8 cellular contexts compared by ENCODE assay signal in the genomic region with DNA sequence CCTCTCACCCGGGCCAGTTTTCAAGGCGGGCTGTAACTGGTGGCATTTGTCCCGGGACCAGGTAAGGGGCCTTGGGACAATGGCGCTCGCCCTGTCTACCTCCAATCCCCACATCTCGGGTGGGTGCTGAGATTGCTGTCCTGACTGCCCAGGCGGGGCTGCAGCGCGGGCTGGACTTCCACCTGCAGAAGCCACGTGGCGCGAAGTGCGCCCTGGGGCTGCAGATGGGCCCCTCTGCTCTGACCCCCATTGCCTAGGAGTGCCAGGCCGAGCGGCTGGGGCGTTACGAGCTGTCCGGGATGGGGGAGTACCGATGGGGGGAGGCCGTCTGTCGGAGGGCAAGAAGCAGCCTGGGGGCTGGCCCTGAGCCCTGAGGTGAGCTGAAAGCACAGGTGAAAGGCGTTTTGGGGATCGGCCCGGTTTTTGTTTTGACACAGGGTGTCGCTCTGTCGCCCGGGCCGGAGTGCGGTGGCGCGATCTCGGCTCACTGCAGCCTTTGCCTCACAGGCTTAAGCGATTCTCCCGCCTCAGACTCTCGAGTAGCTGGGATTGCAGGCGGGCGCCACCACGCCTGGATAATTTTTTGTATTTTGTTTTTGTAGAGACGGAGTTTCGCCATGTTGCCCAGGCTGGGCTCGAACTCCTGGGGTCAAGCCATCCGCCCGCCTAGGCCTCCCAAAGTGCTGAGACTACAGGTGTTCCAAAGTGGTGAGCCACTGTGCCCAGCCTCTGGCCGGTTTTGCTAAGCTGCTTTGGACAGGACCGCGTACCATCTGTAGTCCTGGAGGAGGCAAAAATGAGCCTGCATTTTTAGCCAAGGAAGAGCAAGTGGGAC. TPM values are rescaled to one million over a fixed set of nuclear protein-coding genes. Genes with fewer than 3 reads are reported as not detected.
DNase-seq lines count a peak whose midpoint lies in the region; ATAC-seq, FAIRE-seq and TF ChIP-seq lines count a peak whose summit lies in the region.

A gene with protein sequence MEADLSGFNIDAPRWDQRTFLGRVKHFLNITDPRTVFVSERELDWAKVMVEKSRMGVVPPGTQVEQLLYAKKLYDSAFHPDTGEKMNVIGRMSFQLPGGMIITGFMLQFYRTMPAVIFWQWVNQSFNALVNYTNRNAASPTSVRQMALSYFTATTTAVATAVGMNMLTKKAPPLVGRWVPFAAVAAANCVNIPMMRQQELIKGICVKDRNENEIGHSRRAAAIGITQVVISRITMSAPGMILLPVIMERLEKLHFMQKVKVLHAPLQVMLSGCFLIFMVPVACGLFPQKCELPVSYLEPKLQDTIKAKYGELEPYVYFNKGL (plus strand): TSS at position 16 of the 835 bp plus-strand sequence. CDS start 12,001 bp downstream, outside the sequence.

- no peaks in the 10 kb centered on the region for H3K9me3 ChIP-seq in skeletal muscle tissue (ENCODE audit: control insufficient read depth in 3 of 3, low read length in 3 of 3)

- H3K27ac ChIP-seq in foreskin keratinocyte, result peak within 1 kb of the TSS; percentile 44
- peak within 1 kb of the TSS; percentile 71 for H3K27ac ChIP-seq in skeletal muscle tissue (ENCODE audit: low read depth, low read length)

- H3K27me3 ChIP-seq in foreskin keratinocyte, result no peaks in the 10 kb centered on the region
- H3K27me3 ChIP-seq in skeletal muscle tissue (ENCODE audit: control insufficient read depth in 3 of 3, insufficient read depth in 3 of 3, low read length in 3 of 3), result no peaks in the 10 kb centered on the region

- TF ChIP-seq CTCF in GM12874 (IDR thresholded peaks at IDR 0.05; ENCODE audit: insufficient read depth, low read depth, low read length), result peak; percentile 42; the same call in 1 of the 2 replicates
- peak; percentile 25 for TF ChIP-seq CTCF in foreskin keratinocyte (conservative IDR thresholded peaks at IDR 0.05)
- no peak for TF ChIP-seq CTCF in D721Med (IDR thresholded peaks at IDR 0.05; ENCODE audit: insufficient read depth, missing control alignments)

- peaks cover 0 to 2% (median 0%) of the 10 kb centered on the region in 3 donors for H3K36me3 ChIP-seq in skeletal muscle tissue (ENCODE audit: control insufficient read depth in 3 of 3, insufficient read depth in 3 of 3, low read length in 3 of 3)

- no peak for FAIRE-seq in D721Med (lab: Jason Lieb, UNC)

- H3K4me1 ChIP-seq in foreskin keratinocyte (no peaks in the 10 kb centered on the region), skeletal muscle tissue (ENCODE audit: control insufficient read depth in 3 of 3, insufficient read depth in 3 of 3, low read length in 3 of 3) (peaks cover 20 to 34% (median 29%) of the 10 kb centered on the region in 3 donors)

- ATAC-seq in GM21786 (IDR thresholded peaks at IDR 0.05; ENCODE audit: unreplicated experiment) (peak; percentile 12), foreskin keratinocyte (peak; percentile 16)

- in situ Hi-C loops in ACHN (cut with HindIII; ENCODE audit: low pct_ligation_motif_present, low pct_unique_long_range_greater_than_20kb, low sequenced_read_pairs), result no loop called here

- peak within 1 kb of the TSS; percentile 66 to 90 (median 77) for H3K9ac ChIP-seq in skeletal muscle tissue (ENCODE audit: low read depth in 1 of 3, low read length in 3 of 3)

- peak; percentile 72 for DNase-seq in NAMALWA (ENCODE audit: low spot score)
- DNase-seq in activated T-helper 1 cell treated with Interleukin-2 at 50 U/mL for 16 hours (ENCODE audit: low read depth), result peak; percentile 29
- DNase-seq in foreskin keratinocyte, result no peak
- no peak for DNase-seq in D721Med (ENCODE audit: insufficient read length, low spot score)
- DNase-seq in ACHN, result no peak

- H3K4me3 ChIP-seq in skeletal muscle tissue (ENCODE audit: low read length in 3 of 3), result peak within 1 kb of the TSS; percentile 88 to 92 (median 92)

RNA-seq across cellular contexts. Expression of the gene that starts here (rescaled TPM):
- total RNA-seq in foreskin keratinocyte, result 11.8 and 14.3 TPM in 2 replicates
- polyA plus RNA-seq in foreskin keratinocyte, result 6.7 and 8.2 TPM in 2 replicates
- 4.2 TPM for total RNA-seq in skeletal muscle tissue

Comparison
In these comparisons a context has a peak if more than half of its experiments do, and no peak if none do; other contexts are left out.
1. DNase-seq: peak in NAMALWA (single experiment) and activated T-helper 1 cell treated with Interleukin-2 at 50 U/mL for 16 hours (single experiment); none in foreskin keratinocyte (0 of 2), D721Med (single experiment) and ACHN (single experiment).